19 cellular contexts compared by ENCODE assay signal in genomic region chr11:95991101-95991500, GRCh38.
A peak's percentile ranks its signal among the peaks of the same experiment; 100 is the strongest.
DNase-seq lines count a peak whose midpoint lies in the region; ATAC-seq and TF ChIP-seq lines count a peak whose summit lies in the region.
"Had no signal": no experiment of that assay in that cellular context is flagged by ENCODE, and none has a peak within 500 bp of the region (broad histone marks: within the 10 kb centered on the region; RNA-seq: fewer than 3 reads in every experiment).

No MANE protein-coding gene starts in this region.

- no peak for ATAC-seq in omental fat pad (ENCODE audit: low FRiP score)
- ATAC-seq: heart left ventricle; left lobe of liver; stimulated activated naive CD8-positive, alpha-beta T cell treated with anti-CD3 and anti-CD28 coated beads, Interleukin-15, amount 100 ng/mL, for 72 hours had no signal

- H3K18ac ChIP-seq in trophoblast cell (ENCODE audit: low read length), result no peak overlapping the region

- H4K12ac ChIP-seq in trophoblast cell (ENCODE audit: low read depth, low read length), result no peak overlapping the region

- no peak for TF ChIP-seq CTCF in AG04450 (IDR thresholded peaks at IDR 0.05; ENCODE audit: low read depth, low read length)
- no peak for TF ChIP-seq CTCF in omental fat pad (IDR thresholded peaks at IDR 0.05)

- no peak overlapping the region for H3K9ac ChIP-seq in trophoblast cell (ENCODE audit: low read length)

- H3K79me2 ChIP-seq in trophoblast cell (ENCODE audit: control insufficient read depth, insufficient read depth, low read length, poor library complexity), result no peaks in the 10 kb centered on the region

- no peak overlapping the region for H2BK12ac ChIP-seq in trophoblast cell (ENCODE audit: low read length)

- no CpG with 5 or more reads among the region's 1 CpG for WGBS in trophoblast cell (ENCODE audit: extremely low coverage, insufficient coverage, insufficient read length)

- no peaks in the 10 kb centered on the region for H3K4me1 ChIP-seq in trophoblast cell (ENCODE audit: control insufficient read depth in 1 of 2, insufficient read depth in 2 of 2, low read length in 2 of 2)

- no peak overlapping the region for H2AFZ ChIP-seq in trophoblast cell (ENCODE audit: insufficient read depth, low read length, poor library complexity)

- POLR2A ChIA-PET in AG04450 (lab: Yijun Ruan, JAX), result no interaction called here

- no peak overlapping the region for H3K4ac ChIP-seq in trophoblast cell (ENCODE audit: low read depth, low read length)

- no peak overlapping the region for H4K91ac ChIP-seq in trophoblast cell (ENCODE audit: low read depth, low read length)

- peak overlapping the region; percentile 66 for H3K27ac ChIP-seq in AG04450 (ENCODE audit: low read depth, low read length)
- H3K27ac ChIP-seq in trophoblast cell (ENCODE audit: low read depth, low read length), result no peak overlapping the region
- H3K27ac ChIP-seq: WERI-Rb-1 had no signal

- H2AK5ac ChIP-seq in trophoblast cell (ENCODE audit: low read length), result no peak overlapping the region

- H2BK5ac ChIP-seq in trophoblast cell (ENCODE audit: low read depth, low read length, poor library complexity), result no peak overlapping the region

- CTCF ChIA-PET in AG04450 (lab: Charles Lee), result no interaction called here

- H3K9me3 ChIP-seq in AG04450 (ENCODE audit: control insufficient read depth, insufficient read depth, low read length) (no peaks in the 10 kb centered on the region), trophoblast cell (ENCODE audit: insufficient read depth, low read depth, low read length) (no peaks in the 10 kb centered on the region)
- H3K9me3 ChIP-seq: heart left ventricle had no signal

- DNase-seq in AG04450 (ENCODE audit: low read depth, low spot score), result no peak
- DNase-seq in LHCN-M2 (ENCODE audit: low read depth), result peak; percentile 57
- DNase-seq in dedifferentiated amniotic fluid mesenchymal stem cell (ENCODE audit: extremely low spot score), result peak; percentile 49
- DNase-seq in trophoblast cell, result peak in 1 of 2 donors; percentile 53
- no peak for DNase-seq in DMS79 (lab: John Stamatoyannopoulos, UW)
- no peak for DNase-seq in midbrain (lab: John Stamatoyannopoulos, UW)
- DNase-seq in anterior cingulate cortex (lab: John Stamatoyannopoulos, UW), result no peak
- DNase-seq in omental fat pad (ENCODE audit: low spot score), result no peak
- DNase-seq: activated CD8-positive, alpha-beta memory T cell treated with anti-CD3 and anti-CD28 coated beads for 24 hours; activated naive CD4-positive, alpha-beta T cell; caudate nucleus; DMS153; heart left ventricle; NCI-H1092; NCI-H2227 treated with DMSO at 0.1 percent for 48 hours; stimulated activated naive CD8-positive, alpha-beta T cell treated with anti-CD3 and anti-CD28 coated beads, Interleukin-15, amount 100 ng/mL, for 72 hours; WERI-Rb-1 had no signal

- peak overlapping the region; percentile 38 for H3K4me2 ChIP-seq in trophoblast cell (ENCODE audit: low read length)

- no peaks in the 10 kb centered on the region for H3K79me1 ChIP-seq in trophoblast cell (ENCODE audit: low read length)

- H3K4me3 ChIP-seq in AG04450 (ENCODE audit: low read depth, low read length) (no peak overlapping the region), trophoblast cell (ENCODE audit: low read depth, low read length) (no peak overlapping the region)
- H3K4me3 ChIP-seq: heart left ventricle, skin epidermis had no signal

- H4K8ac ChIP-seq in trophoblast cell (ENCODE audit: low read depth, low read length), result no peak overlapping the region

- no peak overlapping the region for H2BK120ac ChIP-seq in trophoblast cell (ENCODE audit: insufficient read depth, low read length, poor library complexity)

- H3K14ac ChIP-seq in trophoblast cell (ENCODE audit: low read length), result no peak overlapping the region

- H3K23ac ChIP-seq in trophoblast cell (ENCODE audit: low read length), result no peak overlapping the region

- H3K36me3 ChIP-seq in trophoblast cell (ENCODE audit: control insufficient read depth in 1 of 2, insufficient read depth in 2 of 2, low read length in 2 of 2), result peaks cover 4 to 8% of the 10 kb centered on the region in 2 experiments

- no peaks in the 10 kb centered on the region for H3K27me3 ChIP-seq in AG04450 (ENCODE audit: control insufficient read depth, insufficient read depth, low read length)
- no peaks in the 10 kb centered on the region for H3K27me3 ChIP-seq in trophoblast cell (ENCODE audit: insufficient read depth, low read length)
- H3K27me3 ChIP-seq: heart left ventricle had no signal

Comparison
In these comparisons a context has a peak if more than half of its experiments do, and no peak if none do; other contexts are left out.
1. DNase-seq: peak in LHCN-M2 (single experiment) and dedifferentiated amniotic fluid mesenchymal stem cell (single experiment); none in AG04450 (single experiment), DMS79 (single experiment), midbrain (single experiment), anterior cingulate cortex (0 of 58) and omental fat pad (single experiment).